In genomic region chr16:2468725-2469398, GRCh38 we compare ENCODE assay signal across 8 cellular contexts. TPM values are rescaled to one million over a fixed set of nuclear protein-coding genes. Genes with fewer than 3 reads are reported as not detected.
DNase-seq lines count a peak whose midpoint lies in the region; ATAC-seq and TF ChIP-seq lines count a peak whose summit lies in the region.

No MANE protein-coding gene starts in this region.

- peak overlapping the region; percentile 58 to 74 (median 66) for H3K4me3 ChIP-seq in esophagus muscularis mucosa
- peak overlapping the region; percentile 67 for H3K4me3 ChIP-seq in smooth muscle cell

- TF ChIP-seq CTCF in C4-2B (conservative IDR thresholded peaks at IDR 0.05) (no peak), esophagus muscularis mucosa (IDR thresholded peaks at IDR 0.05) (no peak), smooth muscle cell (IDR thresholded peaks at IDR 0.05; ENCODE audit: borderline replicate concordance, insufficient read depth, poor library complexity, severe bottlenecking) (no peak)

- no peaks in the 10 kb centered on the region for H3K79me2 ChIP-seq in smooth muscle cell (ENCODE audit: low read depth)

- H4K20me1 ChIP-seq in smooth muscle cell (ENCODE audit: low read depth), result peaks cover 4% of the 10 kb centered on the region

- H3K27me3 ChIP-seq in esophagus muscularis mucosa (peaks cover 17 to 68% (median 37%) of the 10 kb centered on the region in 4 donors), smooth muscle cell (ENCODE audit: low read depth) (no peaks in the 10 kb centered on the region)

- TF ChIP-seq EP300 in esophagus muscularis mucosa (IDR thresholded peaks at IDR 0.05), result no peak

- no peak overlapping the region for H2AFZ ChIP-seq in smooth muscle cell (ENCODE audit: low read depth)

- H3K27ac ChIP-seq in C4-2B, result peak overlapping the region; percentile 90
- no peak overlapping the region for H3K27ac ChIP-seq in esophagus muscularis mucosa (replicated peaks in 1 of 4)
- no peak overlapping the region for H3K27ac ChIP-seq in smooth muscle cell (ENCODE audit: low read depth)

- 18% methylated on average over 5 of the region's 14 CpGs for WGBS in esophagus muscularis mucosa
- 33% methylated on average over 13 of the region's 14 CpGs for WGBS in smooth muscle cell (ENCODE audit: low lambda C conversion rate)

- H3K4me1 ChIP-seq in esophagus muscularis mucosa, result peaks cover 45 to 70% (median 56%) of the 10 kb centered on the region in 4 donors
- H3K4me1 ChIP-seq in smooth muscle cell (ENCODE audit: low read depth), result peaks cover 28% of the 10 kb centered on the region

- H3K9me3 ChIP-seq in esophagus muscularis mucosa (no peaks in the 10 kb centered on the region), smooth muscle cell (replicated peaks; ENCODE audit: low read depth) (no peaks in the 10 kb centered on the region)

- DNase-seq in NCI-H69 (lab: John Stamatoyannopoulos, UW) (peak; percentile 99), esophagus muscularis mucosa (ENCODE audit: extremely low spot score) (no peak), smooth muscle cell (lab: John Stamatoyannopoulos, UW; ENCODE audit: unreplicated experiment) (no peak), activated T-cell treated with anti-CD3 and anti-CD28 coated beads for 4 hours (no peak)
- no peak for DNase-seq in effector CD8-positive, alpha-beta T cell (lab: John Stamatoyannopoulos, UW)

- peak; percentile 33 for ATAC-seq in HG02610 (IDR thresholded peaks at IDR 0.05; ENCODE audit: unreplicated experiment)
- no peak for ATAC-seq in HG03095 (IDR thresholded peaks at IDR 0.05; ENCODE audit: unreplicated experiment)

- H3K9ac ChIP-seq in smooth muscle cell (ENCODE audit: low read depth), result no peak overlapping the region

- peak overlapping the region; percentile 98 for H3K4me2 ChIP-seq in smooth muscle cell

- intact Hi-C loops in esophagus muscularis mucosa (cut with DNase I), result no loop called here

- H3F3A ChIP-seq in smooth muscle cell (ENCODE audit: low read depth), result peaks cover 8% of the 10 kb centered on the region

- H3K36me3 ChIP-seq in esophagus muscularis mucosa (no peaks in the 10 kb centered on the region), smooth muscle cell (ENCODE audit: low read depth) (no peaks in the 10 kb centered on the region)

- TF ChIP-seq POLR2A in esophagus muscularis mucosa (IDR thresholded peaks at IDR 0.05; ENCODE audit: low read depth), result no peak

RNA-seq across cellular contexts. Expression of gene NTN3, which starts 2.2 kb away (rescaled TPM):
- total RNA-seq in esophagus muscularis mucosa, result under 1 TPM in 3 of 4 donors, not detected in 1; 0.19 to 0.42 (median 0.29) TPM
- 0.18 and 5.2 TPM in 2 replicates for total RNA-seq in smooth muscle cell
- 0.23 and 0.57 TPM in 2 replicates for polyA plus RNA-seq in smooth muscle cell

RNA-seq across cellular contexts. Expression of gene TBC1D24, which starts 6.1 kb away (rescaled TPM):
- 10 to 100 TPM in 2 of 4 donors, 1 to 10 TPM in 2; 7.0 to 14.1 (median 11.5) TPM for total RNA-seq in esophagus muscularis mucosa
- total RNA-seq in smooth muscle cell, result 5.1 and 9.2 TPM in 2 replicates
- 4.9 and 5.5 TPM in 2 replicates for polyA plus RNA-seq in smooth muscle cell

RNA-seq across cellular contexts. Expression of gene TEDC2, which starts 9.0 kb away (rescaled TPM):
- 1 to 10 TPM in 1 of 4 donors, not detected in 3; 1.5 TPM for total RNA-seq in esophagus muscularis mucosa
- 4.7 and 8.0 TPM in 2 replicates for total RNA-seq in smooth muscle cell
- polyA plus RNA-seq in smooth muscle cell, result 8.5 and 13.3 TPM in 2 replicates

RNA-seq across cellular contexts. Expression of gene CCNF, which starts 39.6 kb away (rescaled TPM):
- 1 to 10 TPM in 3 of 4 donors, under 1 TPM in 1; 0.83 to 2.5 (median 1.5) TPM for total RNA-seq in esophagus muscularis mucosa
- 3.6 and 4.9 TPM in 2 replicates for total RNA-seq in smooth muscle cell
- 6.6 and 12.8 TPM in 2 replicates for polyA plus RNA-seq in smooth muscle cell

RNA-seq across cellular contexts. Expression of gene ATP6V0C, which starts 44.9 kb away (rescaled TPM):
- 10 to 100 TPM; 42.8 to 85.0 (median 69.0) TPM for total RNA-seq in esophagus muscularis mucosa
- 50.5 and 99.2 TPM in 2 replicates for total RNA-seq in smooth muscle cell
- polyA plus RNA-seq in smooth muscle cell, result 207 and 265 TPM in 2 replicates
